Comparison of ENCODE assay signal across 12 cellular contexts in the genomic region with DNA sequence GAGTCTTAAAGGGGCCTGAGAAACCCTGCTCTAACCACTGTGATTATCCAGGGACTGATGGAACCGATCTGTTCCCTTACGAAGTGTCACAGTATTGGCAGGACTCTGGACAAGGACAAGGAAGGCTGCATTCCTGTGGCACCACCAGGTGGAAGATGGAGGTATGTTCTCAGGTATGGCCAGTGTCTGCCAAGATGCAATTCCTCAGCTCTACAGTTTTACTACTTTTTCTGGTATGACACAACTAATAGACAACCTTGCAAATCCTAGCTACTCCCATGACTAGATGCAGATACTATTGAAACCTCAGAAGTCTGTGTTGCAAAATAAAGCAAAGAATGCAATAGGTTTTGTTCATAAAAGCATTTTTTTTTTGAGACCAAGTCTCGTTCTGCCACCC. TPM values are rescaled to one million over a fixed set of nuclear protein-coding genes. Genes with fewer than 3 reads are reported as not detected.
DNase-seq lines count a peak whose midpoint lies in the region; ATAC-seq and TF ChIP-seq lines count a peak whose summit lies in the region.
"Had no signal": no experiment of that assay in that cellular context is flagged by ENCODE, and none has a peak within 500 bp of the region (broad histone marks: within the 10 kb centered on the region; RNA-seq: fewer than 3 reads in every experiment).

No MANE protein-coding gene starts in this region.

- peaks cover 3% of the 10 kb centered on the region; the same call in 1 of the 2 replicates for H3K4me1 ChIP-seq in SJCRH30

- no peak overlapping the region for H3K27ac ChIP-seq in SJCRH30

- H3K4me3 ChIP-seq in AG10803 (ENCODE audit: low read length) = no peak overlapping the region
- no peak overlapping the region for H3K4me3 ChIP-seq in SJCRH30

- no peaks in the 10 kb centered on the region for H3K36me3 ChIP-seq in SJCRH30

- in situ Hi-C loops in GM13977 (cut with MboI; ENCODE audit: low pct_unique_long_range_greater_than_20kb, low sequenced_read_pairs, unreplicated experiment) = no loop called here

- H3K9me3 Mint-ChIP-seq in WTC11 = peaks cover 5% of the 10 kb centered on the region
- H3K9me3 Mint-ChIP-seq: CD4-positive, alpha-beta T cell had no signal

- H3K4me1 Mint-ChIP-seq in WTC11 = peaks cover 26% of the 10 kb centered on the region

- CTCF ChIA-PET in WTC11 (lab: Charles Lee) = interaction anchor here (1.0 to 1.7 kb wide), 6 partner anchors 10 to 148 kb away, joined by 3 to 16 read pairs (median 4); a partner anchor contains a TSS

- H3K4me3 Mint-ChIP-seq in WTC11 = no peak overlapping the region
- H3K4me3 Mint-ChIP-seq: activated naive CD8-positive, alpha-beta T cell; CD4-positive, alpha-beta T cell had no signal

- no peaks in the 10 kb centered on the region for H3K27me3 ChIP-seq in SJCRH30

- H3K9me3 ChIP-seq in SJCRH30 (replicated peaks) = no peaks in the 10 kb centered on the region

- POLR2A ChIA-PET in WTC11 (lab: Charles Lee) = no interaction called here

- no peaks in the 10 kb centered on the region for H3K27me3 Mint-ChIP-seq in WTC11 (ENCODE audit: low read depth)

- TF ChIP-seq CTCF in AG10803 (conservative IDR thresholded peaks at IDR 0.05; ENCODE audit: low read length) = no peak
- peak; percentile 33 for TF ChIP-seq CTCF in GM13977 (IDR thresholded peaks at IDR 0.05; ENCODE audit: extremely low read depth, insufficient read depth, missing control alignments)
- no peak for TF ChIP-seq CTCF in WTC11 (IDR thresholded peaks at IDR 0.05)

- DNase-seq in AG10803 (ENCODE audit: low read depth) (peak; percentile 49), GM13977 (ENCODE audit: low spot score) (no peak), WTC11 (ENCODE audit: low spot score) (peak; percentile 39), left kidney (ENCODE audit: low read depth, low spot score) (peak; percentile 56), SJCRH30 (no peak), SK-N-DZ (ENCODE audit: low spot score) (no peak)
- DNase-seq: CD4-positive, alpha-beta T cell; left cardiac atrium; NCI-H524 treated with DMSO at 0.1 percent for 48 hours had no signal

- ATAC-seq in WTC11 (peak; percentile 84), HG02885 (IDR thresholded peaks at IDR 0.05; ENCODE audit: poor library complexity, unreplicated experiment) (no peak), GM21381 (IDR thresholded peaks at IDR 0.05; ENCODE audit: unreplicated experiment) (no peak)
- ATAC-seq: left cardiac atrium had no signal

- H3K27ac Mint-ChIP-seq in WTC11 = no peak overlapping the region
- H3K27ac Mint-ChIP-seq: activated naive CD8-positive, alpha-beta T cell; CD4-positive, alpha-beta T cell had no signal

- peaks cover 11% of the 10 kb centered on the region for H3K36me3 Mint-ChIP-seq in WTC11
- H3K36me3 Mint-ChIP-seq: activated naive CD8-positive, alpha-beta T cell had no signal

TF ChIP-seq in WTC11, 78 proteins besides CTCF, POLR2A, EP300 and RAD21:
- no peak for TF ChIP-seq SMAD4 (CRISPR knock-in tag; IDR thresholded peaks at IDR 0.05)
- TF ChIP-seq, protein P1, sequence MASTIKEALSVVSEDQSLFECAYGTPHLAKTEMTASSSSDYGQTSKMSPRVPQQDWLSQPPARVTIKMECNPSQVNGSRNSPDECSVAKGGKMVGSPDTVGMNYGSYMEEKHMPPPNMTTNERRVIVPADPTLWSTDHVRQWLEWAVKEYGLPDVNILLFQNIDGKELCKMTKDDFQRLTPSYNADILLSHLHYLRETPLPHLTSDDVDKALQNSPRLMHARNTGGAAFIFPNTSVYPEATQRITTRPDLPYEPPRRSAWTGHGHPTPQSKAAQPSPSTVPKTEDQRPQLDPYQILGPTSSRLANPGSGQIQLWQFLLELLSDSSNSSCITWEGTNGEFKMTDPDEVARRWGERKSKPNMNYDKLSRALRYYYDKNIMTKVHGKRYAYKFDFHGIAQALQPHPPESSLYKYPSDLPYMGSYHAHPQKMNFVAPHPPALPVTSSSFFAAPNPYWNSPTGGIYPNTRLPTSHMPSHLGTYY (CRISPR knock-in tag; IDR thresholded peaks at IDR 0.05) = no peak
- no peak for TF ChIP-seq NR3C1 (CRISPR knock-in tag; conservative IDR thresholded peaks at IDR 0.05; ENCODE audit: low read depth)
- no peak for TF ChIP-seq GABPB1 (CRISPR knock-in tag; IDR thresholded peaks at IDR 0.05)
- no peak for TF ChIP-seq TEAD1 (CRISPR knock-in tag; IDR thresholded peaks at IDR 0.05)
- TF ChIP-seq, protein P2, sequence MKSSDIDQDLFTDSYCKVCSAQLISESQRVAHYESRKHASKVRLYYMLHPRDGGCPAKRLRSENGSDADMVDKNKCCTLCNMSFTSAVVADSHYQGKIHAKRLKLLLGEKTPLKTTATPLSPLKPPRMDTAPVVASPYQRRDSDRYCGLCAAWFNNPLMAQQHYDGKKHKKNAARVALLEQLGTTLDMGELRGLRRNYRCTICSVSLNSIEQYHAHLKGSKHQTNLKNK (CRISPR knock-in tag; IDR thresholded peaks at IDR 0.05) = no peak
- TF ChIP-seq ELF4 (CRISPR knock-in tag; IDR thresholded peaks at IDR 0.05; ENCODE audit: low read depth) = no peak
- TF ChIP-seq MXD4 (CRISPR knock-in tag; IDR thresholded peaks at IDR 0.05; ENCODE audit: borderline replicate concordance) = no peak
- no peak for TF ChIP-seq JUN (CRISPR knock-in tag; IDR thresholded peaks at IDR 0.05)
- TF ChIP-seq, protein P3, sequence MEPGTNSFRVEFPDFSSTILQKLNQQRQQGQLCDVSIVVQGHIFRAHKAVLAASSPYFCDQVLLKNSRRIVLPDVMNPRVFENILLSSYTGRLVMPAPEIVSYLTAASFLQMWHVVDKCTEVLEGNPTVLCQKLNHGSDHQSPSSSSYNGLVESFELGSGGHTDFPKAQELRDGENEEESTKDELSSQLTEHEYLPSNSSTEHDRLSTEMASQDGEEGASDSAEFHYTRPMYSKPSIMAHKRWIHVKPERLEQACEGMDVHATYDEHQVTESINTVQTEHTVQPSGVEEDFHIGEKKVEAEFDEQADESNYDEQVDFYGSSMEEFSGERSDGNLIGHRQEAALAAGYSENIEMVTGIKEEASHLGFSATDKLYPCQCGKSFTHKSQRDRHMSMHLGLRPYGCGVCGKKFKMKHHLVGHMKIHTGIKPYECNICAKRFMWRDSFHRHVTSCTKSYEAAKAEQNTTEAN (CRISPR knock-in tag; IDR thresholded peaks at IDR 0.05) = no peak
- TF ChIP-seq, protein P4, sequence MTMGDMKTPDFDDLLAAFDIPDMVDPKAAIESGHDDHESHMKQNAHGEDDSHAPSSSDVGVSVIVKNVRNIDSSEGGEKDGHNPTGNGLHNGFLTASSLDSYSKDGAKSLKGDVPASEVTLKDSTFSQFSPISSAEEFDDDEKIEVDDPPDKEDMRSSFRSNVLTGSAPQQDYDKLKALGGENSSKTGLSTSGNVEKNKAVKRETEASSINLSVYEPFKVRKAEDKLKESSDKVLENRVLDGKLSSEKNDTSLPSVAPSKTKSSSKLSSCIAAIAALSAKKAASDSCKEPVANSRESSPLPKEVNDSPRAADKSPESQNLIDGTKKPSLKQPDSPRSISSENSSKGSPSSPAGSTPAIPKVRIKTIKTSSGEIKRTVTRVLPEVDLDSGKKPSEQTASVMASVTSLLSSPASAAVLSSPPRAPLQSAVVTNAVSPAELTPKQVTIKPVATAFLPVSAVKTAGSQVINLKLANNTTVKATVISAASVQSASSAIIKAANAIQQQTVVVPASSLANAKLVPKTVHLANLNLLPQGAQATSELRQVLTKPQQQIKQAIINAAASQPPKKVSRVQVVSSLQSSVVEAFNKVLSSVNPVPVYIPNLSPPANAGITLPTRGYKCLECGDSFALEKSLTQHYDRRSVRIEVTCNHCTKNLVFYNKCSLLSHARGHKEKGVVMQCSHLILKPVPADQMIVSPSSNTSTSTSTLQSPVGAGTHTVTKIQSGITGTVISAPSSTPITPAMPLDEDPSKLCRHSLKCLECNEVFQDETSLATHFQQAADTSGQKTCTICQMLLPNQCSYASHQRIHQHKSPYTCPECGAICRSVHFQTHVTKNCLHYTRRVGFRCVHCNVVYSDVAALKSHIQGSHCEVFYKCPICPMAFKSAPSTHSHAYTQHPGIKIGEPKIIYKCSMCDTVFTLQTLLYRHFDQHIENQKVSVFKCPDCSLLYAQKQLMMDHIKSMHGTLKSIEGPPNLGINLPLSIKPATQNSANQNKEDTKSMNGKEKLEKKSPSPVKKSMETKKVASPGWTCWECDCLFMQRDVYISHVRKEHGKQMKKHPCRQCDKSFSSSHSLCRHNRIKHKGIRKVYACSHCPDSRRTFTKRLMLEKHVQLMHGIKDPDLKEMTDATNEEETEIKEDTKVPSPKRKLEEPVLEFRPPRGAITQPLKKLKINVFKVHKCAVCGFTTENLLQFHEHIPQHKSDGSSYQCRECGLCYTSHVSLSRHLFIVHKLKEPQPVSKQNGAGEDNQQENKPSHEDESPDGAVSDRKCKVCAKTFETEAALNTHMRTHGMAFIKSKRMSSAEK (CRISPR knock-in tag; IDR thresholded peaks at IDR 0.05; ENCODE audit: borderline replicate concordance) = no peak
- no peak for TF ChIP-seq ESRRA (CRISPR knock-in tag; IDR thresholded peaks at IDR 0.05; ENCODE audit: borderline replicate concordance)

RNA-seq across cellular contexts. Expression of a gene that starts 14.6 kb away (rescaled TPM):
- 30.8 to 34.9 TPM (median 32.9 TPM) in 3 replicates for total RNA-seq in WTC11 (2021)
- total RNA-seq in SJCRH30 (2014; rRNA removed; shearing (Covaris generic)) = 7.1 and 8.1 TPM in 2 replicates
- polyA plus RNA-seq in SK-N-DZ (2014; cell fraction: cytosol; rRNA removed) = 0.22 and 0.51 TPM in 2 replicates
- 2.2 TPM in 1 of 2 replicates, not detected in the other for polyA plus RNA-seq in SK-N-DZ (2014; cell fraction: nucleus; rRNA removed)

Comparison
In these comparisons a context has a peak if more than half of its experiments do, and no peak if none do; other contexts are left out.
1. DNase-seq: peak in AG10803 (single experiment), WTC11 (single experiment) and left kidney (single experiment); none in GM13977 (single experiment), SJCRH30 (0 of 2) and SK-N-DZ (single experiment).